In genomic region chr10:21750424-21750823, GRCh38 we compare ENCODE assay signal across 26 cellular contexts.
DNase-seq lines count a peak whose midpoint lies in the region; ATAC-seq, FAIRE-seq and TF ChIP-seq lines count a peak whose summit lies in the region.
"Had no signal": no experiment of that assay in that cellular context is flagged by ENCODE, and none has a peak within 500 bp of the region (broad histone marks: within the 10 kb centered on the region; RNA-seq: fewer than 3 reads in every experiment).

No MANE protein-coding gene starts in this region.

- peak overlapping the region; percentile 69 for H3K18ac ChIP-seq in H9 (ENCODE audit: insufficient read length, low read depth, low read length)

- H3K27ac Mint-ChIP-seq in H9 (peak overlapping the region; percentile 95 to 98 (median 96); a peak in 6 of 7 replicates), astrocyte (ENCODE audit: unreplicated experiment) (no peak overlapping the region)
- H3K27ac Mint-ChIP-seq in stimulated activated effector memory CD8-positive, alpha-beta T cell treated with anti-CD3 and anti-CD28 coated beads, Interleukin-12 subunit alpha, Interleukin-12 subunit beta, amount 100 ng/mL, for 72 hours, result peak overlapping the region; percentile 11
- H3K27ac Mint-ChIP-seq: activated naive CD8-positive, alpha-beta T cell treated with anti-CD3 and anti-CD28 coated beads for 36 hours; dendritic cell treated with granulocyte-macrophage colony-stimulating factor and Interleukin-4, amounts not matched to agents 40 ng/mL and 50 ng/mL, for 4 days had no signal

- H3T11ph ChIP-seq in H9 (ENCODE audit: low read length), result no peak overlapping the region

- no peaks in the 10 kb centered on the region for H3K9me3 Mint-ChIP-seq in H9
- peaks cover 3% of the 10 kb centered on the region for H3K9me3 Mint-ChIP-seq in astrocyte (ENCODE audit: unreplicated experiment)
- H3K9me3 Mint-ChIP-seq in stimulated activated effector memory CD8-positive, alpha-beta T cell treated with anti-CD3 and anti-CD28 coated beads, Interleukin-12 subunit alpha, Interleukin-12 subunit beta, amount 100 ng/mL, for 72 hours, result no peaks in the 10 kb centered on the region
- H3K9me3 Mint-ChIP-seq: activated naive CD8-positive, alpha-beta T cell treated with anti-CD3 and anti-CD28 coated beads for 36 hours; dendritic cell treated with granulocyte-macrophage colony-stimulating factor and Interleukin-4, amounts not matched to agents 40 ng/mL and 50 ng/mL, for 4 days had no signal

- TF ChIP-seq CTCF in H9 (conservative IDR thresholded peaks at IDR 0.05) (no peak), astrocyte (IDR thresholded peaks at IDR 0.05; ENCODE audit: insufficient read depth, low read depth, low read length) (no peak)

- H2BK12ac ChIP-seq in H9 (ENCODE audit: insufficient read length, low read depth, low read length), result peak overlapping the region; percentile 85

- peaks cover 63 to 72% of the 10 kb centered on the region in 2 experiments for H3K4me1 Mint-ChIP-seq in H9
- peaks cover 13% of the 10 kb centered on the region for H3K4me1 Mint-ChIP-seq in astrocyte (ENCODE audit: low read depth, unreplicated experiment)
- H3K4me1 Mint-ChIP-seq in stimulated activated effector memory CD8-positive, alpha-beta T cell treated with anti-CD3 and anti-CD28 coated beads, Interleukin-12 subunit alpha, Interleukin-12 subunit beta, amount 100 ng/mL, for 72 hours, result peaks cover 16% of the 10 kb centered on the region

- H3K27me3 Mint-ChIP-seq in H9 (ENCODE audit: low read depth), result no peaks in the 10 kb centered on the region; the same call in 1 of the 2 replicates
- H3K27me3 Mint-ChIP-seq in astrocyte (ENCODE audit: low read depth, unreplicated experiment), result no peaks in the 10 kb centered on the region
- H3K27me3 Mint-ChIP-seq: activated naive CD8-positive, alpha-beta T cell treated with anti-CD3 and anti-CD28 coated beads for 36 hours; dendritic cell treated with granulocyte-macrophage colony-stimulating factor and Interleukin-4, amounts not matched to agents 40 ng/mL and 50 ng/mL, for 4 days had no signal

- H3K27ac ChIP-seq in H9 (ENCODE audit: insufficient read length, low read depth, low read length), result peak overlapping the region; percentile 97
- H3K27ac ChIP-seq in astrocyte (ENCODE audit: low read depth, low read length), result no peak overlapping the region
- H3K27ac ChIP-seq: KMS-11, prostate gland, sigmoid colon, testis had no signal

- H3K79me1 ChIP-seq in H9 (ENCODE audit: insufficient read depth, low read depth, low read length, poor library complexity, severe bottlenecking), result no peaks in the 10 kb centered on the region

- ATAC-seq in stimulated activated effector memory CD8-positive, alpha-beta T cell treated with anti-CD3 and anti-CD28 coated beads, Interleukin-12 subunit alpha, Interleukin-12 subunit beta, amount 100 ng/mL, for 72 hours, result no peak

- H4K5ac ChIP-seq in H9 (ENCODE audit: insufficient read length, low read depth, low read length), result no peak overlapping the region

- no peak overlapping the region for H2AK5ac ChIP-seq in H9 (ENCODE audit: insufficient read length, low read length)

- peak overlapping the region; percentile 91 for H4K91ac ChIP-seq in H9 (ENCODE audit: insufficient read length, low read depth, low read length)

- H3K9me3 ChIP-seq in H9 (ENCODE audit: control insufficient read depth, low read depth, low read length) (no peaks in the 10 kb centered on the region), astrocyte (ENCODE audit: insufficient read depth, low read depth, low read length) (no peaks in the 10 kb centered on the region), iPS-15b (ENCODE audit: control insufficient read depth, insufficient read depth, low read length) (no peaks in the 10 kb centered on the region)
- H3K9me3 ChIP-seq: prostate gland, sigmoid colon, testis had no signal

- peak overlapping the region; percentile 12 for H2BK5ac ChIP-seq in H9 (ENCODE audit: insufficient read length, low read length)

- no peak overlapping the region for H3K23ac ChIP-seq in H9 (ENCODE audit: insufficient read length, low read depth, low read length)

- no peak overlapping the region for H3K9ac ChIP-seq in H9 (ENCODE audit: extremely low read depth, insufficient read length, low read length)
- H3K9ac ChIP-seq in astrocyte (ENCODE audit: low read length), result no peak overlapping the region
- H3K9ac ChIP-seq in iPS-15b (ENCODE audit: low read depth, low read length), result peak overlapping the region; percentile 0
- H3K9ac ChIP-seq: KMS-11 had no signal

- no peak overlapping the region for H4K8ac ChIP-seq in H9 (replicated peaks; ENCODE audit: insufficient read length, low read depth, low read length)

- no peak overlapping the region; the same call in 1 of the 2 replicates for H3K4ac ChIP-seq in H9 (ENCODE audit: low read depth, low read length)

- H3K27me3 ChIP-seq in H9 (ENCODE audit: insufficient read depth, low read length) (no peaks in the 10 kb centered on the region), astrocyte (ENCODE audit: insufficient read depth, low read length) (no peaks in the 10 kb centered on the region), iPS-15b (ENCODE audit: control insufficient read depth, insufficient read depth, low read length) (no peaks in the 10 kb centered on the region)
- H3K27me3 ChIP-seq: sigmoid colon, testis had no signal

- FAIRE-seq in astrocyte (lab: Jason Lieb, UNC) (no peak), urothelium cell line (lab: Jason Lieb, UNC) (no peak)
- FAIRE-seq: H54 had no signal

- H3K36me3 ChIP-seq in astrocyte (ENCODE audit: insufficient read depth, low read length) (no peaks in the 10 kb centered on the region), iPS-15b (ENCODE audit: control insufficient read depth, insufficient read depth, low read length) (peaks cover 3% of the 10 kb centered on the region)
- H3K36me3 ChIP-seq: prostate gland had no signal

- no peak overlapping the region for H3K56ac ChIP-seq in H9 (ENCODE audit: insufficient read length, low read depth, low read length)

- no peak overlapping the region for H2BK15ac ChIP-seq in H9 (ENCODE audit: low read depth, low read length)

- H3K4me1 ChIP-seq in H9 (ENCODE audit: insufficient read depth, low read length), result peaks cover 15% of the 10 kb centered on the region; the same call in 1 of the 2 replicates
- H3K4me1 ChIP-seq in astrocyte (ENCODE audit: insufficient read depth, low read length), result no peaks in the 10 kb centered on the region
- peaks cover 26% of the 10 kb centered on the region for H3K4me1 ChIP-seq in iPS-15b (ENCODE audit: control insufficient read depth, insufficient read depth, low read length)
- H3K4me1 ChIP-seq: prostate gland, sigmoid colon, testis had no signal

- H3K14ac ChIP-seq in H9 (ENCODE audit: insufficient read depth, low read length), result peak overlapping the region; percentile 69

- no peaks in the 10 kb centered on the region for H3K23me2 ChIP-seq in H9 (ENCODE audit: insufficient read length, low read depth, low read length, poor library complexity, severe bottlenecking)

- H4K20me1 ChIP-seq in H9 (ENCODE audit: control insufficient read depth, insufficient read depth, insufficient read length) (no peaks in the 10 kb centered on the region), astrocyte (ENCODE audit: insufficient read depth, low read length) (peaks cover 11% of the 10 kb centered on the region)

- H3K36me3 Mint-ChIP-seq in H9 (ENCODE audit: insufficient read depth in 1 of 3, low read depth in 3 of 3), result peaks cover 6 to 15% (median 11%) of the 10 kb centered on the region in 3 experiments
- peaks cover 32% of the 10 kb centered on the region for H3K36me3 Mint-ChIP-seq in astrocyte (ENCODE audit: low read depth, unreplicated experiment)
- peaks cover 14% of the 10 kb centered on the region for H3K36me3 Mint-ChIP-seq in stimulated activated effector memory CD8-positive, alpha-beta T cell treated with anti-CD3 and anti-CD28 coated beads, Interleukin-12 subunit alpha, Interleukin-12 subunit beta, amount 100 ng/mL, for 72 hours

- no peaks in the 10 kb centered on the region for H3K79me2 ChIP-seq in H9 (ENCODE audit: insufficient read depth, low read length)
- H3K79me2 ChIP-seq in astrocyte (ENCODE audit: insufficient read depth, low read length), result no peaks in the 10 kb centered on the region

- H2AFZ ChIP-seq in H9 (ENCODE audit: low read length), result no peak overlapping the region
- no peak overlapping the region for H2AFZ ChIP-seq in astrocyte (ENCODE audit: low read depth, low read length)

- H2BK20ac ChIP-seq in H9 (ENCODE audit: low read depth, low read length, poor library complexity, severe bottlenecking), result no peak overlapping the region

- no CpG with 5 or more reads among the region's 12 CpGs for WGBS in H9 (ENCODE audit: extremely low coverage, insufficient read length, low lambda C conversion rate)

- no peak overlapping the region for H2BK120ac ChIP-seq in H9 (ENCODE audit: low read depth, low read length, poor library complexity, severe bottlenecking)

- peak; percentile 67 for DNase-seq in H9
- peak; percentile 10 for DNase-seq in astrocyte (ENCODE audit: low read depth)
- no peak for DNase-seq in stimulated activated effector memory CD8-positive, alpha-beta T cell treated with anti-CD3 and anti-CD28 coated beads, Interleukin-12 subunit alpha, Interleukin-12 subunit beta, amount 100 ng/mL, for 72 hours (ENCODE audit: low spot score in 2 of 2)
- no peak for DNase-seq in NCI-H2081 (lab: John Stamatoyannopoulos, UW)
- DNase-seq in urothelium cell line (ENCODE audit: low spot score), result no peak
- no peak for DNase-seq in superior temporal gyrus (ENCODE audit: extremely low spot score)
- no peak for DNase-seq in NCI-H1417 treated with DMSO at 0.1 percent for 48 hours (lab: John Stamatoyannopoulos, UW)
- DNase-seq: activated CD4-positive, alpha-beta T cell treated with anti-CD3 and anti-CD28 coated beads for 4 hours; activated CD8-positive, alpha-beta memory T cell treated with anti-CD3 and anti-CD28 coated beads for 24 hours; activated effector memory CD4-positive, alpha-beta T cell treated with anti-CD3 and anti-CD28 coated beads, Interleukin-2, amount 50 U/mL, for 16 hours; activated naive CD8-positive, alpha-beta T cell treated with anti-CD3 and anti-CD28 coated beads for 36 hours; activated T-cell treated with anti-CD3 and anti-CD28 coated beads, Interleukin-2, amount 50 U/mL, for 1 hour; aorta; caudate nucleus; kidney glomerular epithelial cell; NCI-H146; Right ventricle myocardium superior; sigmoid colon; stimulated activated CD4-positive, alpha-beta T cell treated with anti-CD3 and anti-CD28 coated beads, Interleukin-15, amount 100 ng/mL, for 24 hours; stimulated activated naive CD4-positive, alpha-beta T cell treated with Interleukin-2 at 50 U/mL for 16 hours; testis had no signal

- H3K4me3 Mint-ChIP-seq in H9, result peak overlapping the region in 1 of 2 experiments; percentile 22; a peak in 1 of 5 replicates
- no peak overlapping the region for H3K4me3 Mint-ChIP-seq in astrocyte (ENCODE audit: unreplicated experiment)
- H3K4me3 Mint-ChIP-seq in stimulated activated effector memory CD8-positive, alpha-beta T cell treated with anti-CD3 and anti-CD28 coated beads, Interleukin-12 subunit alpha, Interleukin-12 subunit beta, amount 100 ng/mL, for 72 hours, result no peak overlapping the region
- H3K4me3 Mint-ChIP-seq: activated naive CD8-positive, alpha-beta T cell treated with anti-CD3 and anti-CD28 coated beads for 36 hours; dendritic cell treated with granulocyte-macrophage colony-stimulating factor and Interleukin-4, amounts not matched to agents 40 ng/mL and 50 ng/mL, for 4 days had no signal

- H3K4me2 ChIP-seq in H9 (ENCODE audit: insufficient read depth, insufficient read length, low read length), result no peak overlapping the region
- H3K4me2 ChIP-seq in astrocyte (ENCODE audit: low read length), result no peak overlapping the region
- H3K4me2 ChIP-seq: KMS-11 had no signal

- H3K4me3 ChIP-seq in astrocyte (ENCODE audit: insufficient read depth, low read depth, low read length) (no peak overlapping the region), iPS-15b (ENCODE audit: low read depth, low read length) (no peak overlapping the region)
- H3K4me3 ChIP-seq: prostate gland, sigmoid colon, testis had no signal

Comparison
In these comparisons a context has a peak if more than half of its experiments do, and no peak if none do; other contexts are left out.
1. DNase-seq: peak in H9 (single experiment) and astrocyte (single experiment); none in stimulated activated effector memory CD8-positive, alpha-beta T cell treated with anti-CD3 and anti-CD28 coated beads, Interleukin-12 subunit alpha, Interleukin-12 subunit beta, amount 100 ng/mL, for 72 hours (0 of 2), NCI-H2081 (0 of 2), urothelium cell line (single experiment), superior temporal gyrus (single experiment) and NCI-H1417 treated with DMSO at 0.1 percent for 48 hours (single experiment).